ENCODE assay signal across 16 cellular contexts in genomic region chr3:40583691-40584090, GRCh38.
"Had no signal": no experiment of that assay in that cellular context is flagged by ENCODE, and none has a peak within 500 bp of the region (broad histone marks: within the 10 kb centered on the region; RNA-seq: fewer than 3 reads in every experiment).

No MANE protein-coding gene starts in this region.

- H3K4me1 ChIP-seq: breast epithelium, lower lobe of right lung had no signal

- H3K36me3 ChIP-seq: breast epithelium, esophagus squamous epithelium, lower lobe of right lung, suprapubic skin, WERI-Rb-1 had no signal

- H3K4me3 ChIP-seq: breast epithelium, esophagus squamous epithelium, lower lobe of right lung, suprapubic skin had no signal

- DNase-seq: activated CD4-positive, alpha-beta T cell treated with anti-CD3 and anti-CD28 coated beads for 1 hour; activated gamma-delta T cell; cerebellar nuclear complex; effector CD4-positive, alpha-beta T cell; immature natural killer cell; kidney glomerular epithelial cell; lower lobe of right lung; occipital lobe; posterior cingulate gyrus; SW 1271; T-helper 2 cell; trophoblast cell; WERI-Rb-1 had no signal

- H3K27me3 ChIP-seq: breast epithelium, esophagus squamous epithelium, suprapubic skin had no signal

- H3K27ac ChIP-seq: esophagus squamous epithelium, lower lobe of right lung, suprapubic skin, WERI-Rb-1 had no signal

- H3K9me3 ChIP-seq: breast epithelium, esophagus squamous epithelium, lower lobe of right lung, suprapubic skin had no signal
